Comparison of ENCODE assay signal across 1 cellular context in genomic region chr6:135002229-135002844, GRCh38.
TF ChIP-seq lines count a peak whose summit lies in the region.

No MANE protein-coding gene starts in this region.

TF ChIP-seq in K562, 482 proteins besides CTCF, POLR2A, EP300 and RAD21:
- TF ChIP-seq FOXA1 (IDR thresholded peaks at IDR 0.05; ENCODE audit: borderline replicate concordance): no peak
- no peak for TF ChIP-seq CC2D1A (IDR thresholded peaks at IDR 0.05)
- TF ChIP-seq FOXK2 (conservative IDR thresholded peaks at IDR 0.05 in 1 of 2, IDR thresholded peaks at IDR 0.05 in 1 of 2; ENCODE audit: low read depth in 2 of 2): no peak
- TF ChIP-seq ZBTB11 (CRISPR knock-in tag; IDR thresholded peaks at IDR 0.05): no peak
- TF ChIP-seq ZFP1 (CRISPR knock-in tag; IDR thresholded peaks at IDR 0.05): no peak
- TF ChIP-seq NCOR1 (IDR thresholded peaks at IDR 0.05): no peak
- TF ChIP-seq BRD9 (IDR thresholded peaks at IDR 0.05; ENCODE audit: low read depth, partially characterized antibody): no peak
- TF ChIP-seq DEAF1 (CRISPR knock-in tag; IDR thresholded peaks at IDR 0.05): peak; percentile 24; the same call in 1 of the 2 replicates
- TF ChIP-seq ARID3A (IDR thresholded peaks at IDR 0.05; ENCODE audit: borderline replicate concordance, low read depth, low read length): peak; percentile 90
- no peak for TF ChIP-seq THRA (IDR thresholded peaks at IDR 0.05)
- TF ChIP-seq GABPA (tag; conservative IDR thresholded peaks at IDR 0.05; ENCODE audit: low read depth): no peak
- TF ChIP-seq SMARCC2 (IDR thresholded peaks at IDR 0.05; ENCODE audit: low read depth): no peak
